ENCODE assay signal across 10 cellular contexts in genomic region chr11:123559418-123559817, GRCh38.
DNase-seq lines count a peak whose midpoint lies in the region; TF ChIP-seq lines count a peak whose summit lies in the region.
"Had no signal": no experiment of that assay in that cellular context is flagged by ENCODE, and none has a peak within 500 bp of the region (broad histone marks: within the 10 kb centered on the region; RNA-seq: fewer than 3 reads in every experiment).

No MANE protein-coding gene starts in this region.

- peaks cover 10% of the 10 kb centered on the region for H3K27me3 Mint-ChIP-seq in glutamatergic neuron (ENCODE audit: unreplicated experiment)
- H3K27me3 Mint-ChIP-seq: central memory CD8-positive, alpha-beta T cell had no signal

- H3K27me3 ChIP-seq in SJCRH30 (no peaks in the 10 kb centered on the region), skeletal muscle tissue (ENCODE audit: control insufficient read depth in 3 of 3, insufficient read depth in 3 of 3, low read length in 3 of 3) (no peaks in the 10 kb centered on the region)
- H3K27me3 ChIP-seq: neutrophil had no signal

- peaks cover 44% of the 10 kb centered on the region for H3K4me1 Mint-ChIP-seq in glutamatergic neuron (ENCODE audit: low read depth, unreplicated experiment)

- TF ChIP-seq CTCF in glutamatergic neuron (IDR thresholded peaks at IDR 0.05; ENCODE audit: partially characterized antibody, unreplicated experiment), result peak; percentile 45

- DNase-seq in G401 (ENCODE audit: low spot score) (peak; percentile 56), SJCRH30 (peak in 1 of 2 experiments; percentile 14), glutamatergic neuron (no peak), T-helper 9 cell (no peak), NCI-H2081 treated with DMSO at 0.1 percent for 48 hours (lab: John Stamatoyannopoulos, UW) (no peak)
- no peak for DNase-seq in stimulated activated CD4-positive, alpha-beta T cell treated with anti-CD3 and anti-CD28 coated beads, Interleukin-4, amount 100 ng/mL, for 4 hours
- DNase-seq in activated CD4-positive, alpha-beta T cell treated with anti-CD3 and anti-CD28 coated beads for 4 hours, result no peak

- peak overlapping the region in 2 of 3 donors; percentile 72 to 83 for H3K9ac ChIP-seq in skeletal muscle tissue (ENCODE audit: low read depth in 1 of 3, low read length in 3 of 3)

- H3K36me3 ChIP-seq in SJCRH30 (no peaks in the 10 kb centered on the region), skeletal muscle tissue (ENCODE audit: control insufficient read depth in 3 of 3, insufficient read depth in 3 of 3, low read length in 3 of 3) (no peaks in the 10 kb centered on the region)
- H3K36me3 ChIP-seq: neutrophil had no signal

- peak overlapping the region; percentile 97 for H3K27ac Mint-ChIP-seq in glutamatergic neuron (ENCODE audit: unreplicated experiment)

- in situ Hi-C loops in G401 (cut with HindIII; ENCODE audit: low sequenced_read_pairs), result no loop called here

- H3K9me3 ChIP-seq in SJCRH30 (replicated peaks) (no peaks in the 10 kb centered on the region), skeletal muscle tissue (ENCODE audit: control insufficient read depth in 3 of 3, low read length in 3 of 3) (no peaks in the 10 kb centered on the region)
- H3K9me3 ChIP-seq: neutrophil had no signal

- no peak overlapping the region for H3K4me3 Mint-ChIP-seq in glutamatergic neuron (ENCODE audit: unreplicated experiment)

- peak overlapping the region; percentile 70 for H3K27ac ChIP-seq in SJCRH30
- peak overlapping the region; percentile 52 for H3K27ac ChIP-seq in skeletal muscle tissue (ENCODE audit: low read depth, low read length)
- H3K27ac ChIP-seq: neutrophil had no signal

- H3K4me3 ChIP-seq in SJCRH30 (peak overlapping the region; percentile 50), skeletal muscle tissue (ENCODE audit: low read length in 3 of 3) (peak overlapping the region; percentile 74 to 78 (median 75))

- peaks cover 15% of the 10 kb centered on the region for H3K4me1 ChIP-seq in SJCRH30
- H3K4me1 ChIP-seq in skeletal muscle tissue (ENCODE audit: control insufficient read depth in 3 of 3, insufficient read depth in 3 of 3, low read length in 3 of 3), result peaks cover 12 to 22% (median 19%) of the 10 kb centered on the region in 3 donors

- peaks cover 9% of the 10 kb centered on the region for H3K9me3 Mint-ChIP-seq in glutamatergic neuron (ENCODE audit: unreplicated experiment)
- H3K9me3 Mint-ChIP-seq: central memory CD8-positive, alpha-beta T cell had no signal

- no peaks in the 10 kb centered on the region for H3K36me3 Mint-ChIP-seq in glutamatergic neuron (ENCODE audit: unreplicated experiment)
